ENCODE assay signal across 1 cellular context in genomic region chr16:57372372-57373116, GRCh38.
TF ChIP-seq lines count a peak whose summit lies in the region.

Gene CX3CL1, plus strand, starts transcription at chr16:57372490. Its CDS starts 79 bp downstream, at chr16:57372569.

TF ChIP-seq in HepG2, 621 proteins besides CTCF, POLR2A, EP300 and RAD21 (continued from another document and continues in another):
- TF ChIP-seq ZNF687 (CRISPR knock-in tag; IDR thresholded peaks at IDR 0.05): peak; percentile 92
- TF ChIP-seq ZBTB21 (CRISPR knock-in tag; IDR thresholded peaks at IDR 0.05): no peak
- TF ChIP-seq ZNF878 (CRISPR knock-in tag; IDR thresholded peaks at IDR 0.05): peak; percentile 96
- TF ChIP-seq JUND (CRISPR knock-in tag; IDR thresholded peaks at IDR 0.05): peak; percentile 46
- peak; percentile 67 for TF ChIP-seq HNRNPLL (IDR thresholded peaks at IDR 0.05; ENCODE audit: low read depth, low read length, poor library complexity, severe bottlenecking)
- TF ChIP-seq SMYD3 (CRISPR knock-in tag; IDR thresholded peaks at IDR 0.05): no peak
- peak; percentile 95 for TF ChIP-seq TP53 (CRISPR knock-in tag; conservative IDR thresholded peaks at IDR 0.05)
- TF ChIP-seq ZBTB44 (CRISPR knock-in tag; IDR thresholded peaks at IDR 0.05): peak; percentile 22; the same call in 1 of the 2 replicates
- TF ChIP-seq ZNF337 (CRISPR knock-in tag; IDR thresholded peaks at IDR 0.05; ENCODE audit: borderline replicate concordance, low read depth): peak; percentile 80; the same call in 1 of the 2 replicates
- TF ChIP-seq IKZF5 (CRISPR knock-in tag; IDR thresholded peaks at IDR 0.05): peak; percentile 95
- peak; percentile 94 for TF ChIP-seq ZNF274 (CRISPR knock-in tag; IDR thresholded peaks at IDR 0.05)
- peak; percentile 74 for TF ChIP-seq ZFX (CRISPR knock-in tag; IDR thresholded peaks at IDR 0.05; ENCODE audit: low read depth)
- TF ChIP-seq ZMAT3 (CRISPR knock-in tag; conservative IDR thresholded peaks at IDR 0.05): peak; percentile 60
- TF ChIP-seq SMAD9 (CRISPR knock-in tag; IDR thresholded peaks at IDR 0.05): no peak; the same call in 1 of the 2 replicates
- no peak for TF ChIP-seq RFX5 (IDR thresholded peaks at IDR 0.05; ENCODE audit: low read depth, low read length)
- peak; percentile 72; the same call in 1 of the 2 replicates for TF ChIP-seq ARNTL (CRISPR knock-in tag; IDR thresholded peaks at IDR 0.05)
- TF ChIP-seq ZNF564 (CRISPR knock-in tag; IDR thresholded peaks at IDR 0.05): peak; percentile 82
- TF ChIP-seq FOXA1 (IDR thresholded peaks at IDR 0.05): no peak
- peak; percentile 84 for TF ChIP-seq FOXA1 (CRISPR knock-in tag; IDR thresholded peaks at IDR 0.05)
- TF ChIP-seq ZBTB1 (CRISPR knock-in tag; IDR thresholded peaks at IDR 0.05; ENCODE audit: borderline replicate concordance): no peak
- TF ChIP-seq MAF1 (CRISPR knock-in tag; IDR thresholded peaks at IDR 0.05; ENCODE audit: borderline replicate concordance): peak; percentile 93
- TF ChIP-seq ZNF280B (CRISPR knock-in tag; IDR thresholded peaks at IDR 0.05; ENCODE audit: borderline replicate concordance): peak; percentile 88; the same call in 1 of the 2 replicates
- peak; percentile 83; the same call in 1 of the 2 replicates for TF ChIP-seq KLF9 (CRISPR knock-in tag; IDR thresholded peaks at IDR 0.05; ENCODE audit: low read depth)
- TF ChIP-seq ZNF639 (CRISPR knock-in tag; conservative IDR thresholded peaks at IDR 0.05): no peak; the same call in none of the 2 replicates
- TF ChIP-seq KDM6A (CRISPR knock-in tag; IDR thresholded peaks at IDR 0.05; ENCODE audit: low read depth): peak; percentile 90; the same call in 1 of the 2 replicates
- TF ChIP-seq NCOA1 (CRISPR knock-in tag; IDR thresholded peaks at IDR 0.05): no peak; the same call in none of the 2 replicates
- no peak; the same call in none of the 2 replicates for TF ChIP-seq FOXK1 (CRISPR knock-in tag; IDR thresholded peaks at IDR 0.05; ENCODE audit: borderline replicate concordance, low read depth)
- TF ChIP-seq ZNF362 (CRISPR knock-in tag; IDR thresholded peaks at IDR 0.05; ENCODE audit: borderline replicate concordance): peak; percentile 41; the same call in 1 of the 2 replicates
- no peak for TF ChIP-seq ETS1 (CRISPR knock-in tag; IDR thresholded peaks at IDR 0.05)
- no peak; the same call in 1 of the 2 replicates for TF ChIP-seq HNRNPUL1 (IDR thresholded peaks at IDR 0.05; ENCODE audit: low read depth, low read length)
- TF ChIP-seq TBP (CRISPR knock-in tag; IDR thresholded peaks at IDR 0.05): no peak
- TF ChIP-seq ZNF562 (CRISPR knock-in tag; IDR thresholded peaks at IDR 0.05; ENCODE audit: borderline replicate concordance): no peak
- no peak for TF ChIP-seq ZFP36 (IDR thresholded peaks at IDR 0.05; ENCODE audit: borderline replicate concordance, low read depth, low read length, partially characterized antibody)
- no peak; the same call in 1 of the 2 replicates for TF ChIP-seq ZNF646 (CRISPR knock-in tag; IDR thresholded peaks at IDR 0.05)
- TF ChIP-seq ZNF251 (CRISPR knock-in tag; IDR thresholded peaks at IDR 0.05): 0 out of 2 replicates have a peak, but pooled peaks have one; percentile 90
- peak; percentile 77 for TF ChIP-seq KAT8 (CRISPR knock-in tag; IDR thresholded peaks at IDR 0.05)
- no peak for TF ChIP-seq ZNF20 (CRISPR knock-in tag; IDR thresholded peaks at IDR 0.05)
- peak; percentile 87; the same call in 1 of the 2 replicates for TF ChIP-seq ZNF17 (CRISPR knock-in tag; IDR thresholded peaks at IDR 0.05)
- TF ChIP-seq CEBPG (CRISPR knock-in tag; IDR thresholded peaks at IDR 0.05): no peak
- TF ChIP-seq MED1 (CRISPR knock-in tag; IDR thresholded peaks at IDR 0.05): 0 out of 2 replicates have a peak, but pooled peaks have one; percentile 12
- TF ChIP-seq ELF1 (CRISPR knock-in tag; IDR thresholded peaks at IDR 0.05): peak; percentile 55
- TF ChIP-seq NFKBIZ (CRISPR knock-in tag; IDR thresholded peaks at IDR 0.05): peak; percentile 91
- peak; percentile 51; the same call in 1 of the 2 replicates for TF ChIP-seq NFYC (CRISPR knock-in tag; IDR thresholded peaks at IDR 0.05)
- peak; percentile 82; the same call in 1 of the 2 replicates for TF ChIP-seq SRY (CRISPR knock-in tag; IDR thresholded peaks at IDR 0.05)
- TF ChIP-seq ARID2 (CRISPR knock-in tag; IDR thresholded peaks at IDR 0.05; ENCODE audit: borderline replicate concordance): no peak
- TF ChIP-seq JARID2 (CRISPR knock-in tag; IDR thresholded peaks at IDR 0.05; ENCODE audit: insufficient replicate concordance): no peak
- peak; percentile 9; the same call in 1 of the 3 replicates for TF ChIP-seq MXI1 (IDR thresholded peaks at IDR 0.05; ENCODE audit: borderline replicate concordance, low read depth, low read length)
- peak; percentile 94 for TF ChIP-seq ZNF556 (CRISPR knock-in tag; IDR thresholded peaks at IDR 0.05; ENCODE audit: borderline replicate concordance)
- peak; percentile 95; the same call in 1 of the 2 replicates for TF ChIP-seq ZNF670 (CRISPR knock-in tag; IDR thresholded peaks at IDR 0.05; ENCODE audit: borderline replicate concordance)
